In the genomic region with DNA sequence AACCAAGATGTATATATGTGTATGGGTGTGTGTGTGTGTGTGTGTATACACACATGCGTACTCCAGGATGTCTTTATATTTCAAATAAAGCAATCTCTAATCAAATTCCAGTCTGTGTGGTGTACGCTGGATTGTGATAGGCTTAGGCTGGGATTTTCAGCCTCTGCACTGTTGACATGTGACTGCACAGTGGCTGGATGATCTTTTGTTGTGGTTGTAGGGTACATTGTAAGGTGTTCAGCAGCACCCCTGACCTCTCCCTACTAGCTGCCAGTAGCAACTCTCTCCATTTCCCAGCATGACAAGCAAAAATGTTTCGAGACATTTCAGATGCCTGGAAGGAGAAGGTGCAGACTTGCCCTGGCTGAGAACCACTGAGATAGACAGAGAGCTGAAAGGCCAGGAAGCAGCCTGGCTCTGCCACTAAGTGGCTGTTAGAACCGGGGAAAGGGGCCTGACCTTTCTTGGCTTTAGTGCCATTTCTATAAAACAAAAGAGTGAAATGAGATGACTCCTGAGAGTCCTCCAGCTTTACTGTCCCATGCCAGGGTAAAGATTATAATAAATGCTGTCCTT, we compare ENCODE assay signal across 15 cellular contexts. TPM values are rescaled to one million over a fixed set of nuclear protein-coding genes. Genes with fewer than 3 reads are reported as not detected.
A peak's percentile ranks its signal among the peaks of the same experiment; 100 is the strongest.
DNase-seq lines count a peak whose midpoint lies in the region; ATAC-seq and TF ChIP-seq lines count a peak whose summit lies in the region.
"Had no signal": no experiment of that assay in that cellular context is flagged by ENCODE, and none has a peak within 500 bp of the region (broad histone marks: within the 10 kb centered on the region; RNA-seq: fewer than 3 reads in every experiment).

No MANE protein-coding gene starts in this region.

- POLR2A ChIA-PET in activated CD8-positive, alpha-beta T cell treated with anti-CD3 and anti-CD28 coated beads for 36 hours (lab: Charles Lee) = interaction anchor here (1.1 kb wide), 1 partner anchor 11 kb away, joined by 3 read pairs; a partner anchor contains a TSS

- peaks cover 8% of the 10 kb centered on the region for H3K79me2 ChIP-seq in mammary epithelial cell (ENCODE audit: insufficient read depth, low read length)
- H3K79me2 ChIP-seq: parathyroid adenoma had no signal

- H3K4me1 ChIP-seq in lower lobe of right lung (peaks cover 21% of the 10 kb centered on the region), stomach smooth muscle (ENCODE audit: control insufficient read depth, insufficient read depth, low read length) (peaks cover 9% of the 10 kb centered on the region), mammary epithelial cell (ENCODE audit: insufficient read depth, low read length) (peaks cover 7% of the 10 kb centered on the region)
- H3K4me1 ChIP-seq: parathyroid adenoma had no signal

- DNase-seq in Right ventricle myocardium superior = no peak
- no peak for DNase-seq in Right ventricle myocardium inferior (ENCODE audit: missing footprints)
- peak; percentile 11 for DNase-seq in activated CD8-positive, alpha-beta T cell treated with anti-CD3 and anti-CD28 coated beads for 36 hours
- DNase-seq in lower lobe of right lung = no peak
- no peak for DNase-seq in mammary epithelial cell
- no peak for DNase-seq in stimulated activated CD4-positive, alpha-beta T cell treated with anti-CD3 and anti-CD28 coated beads, Interleukin-1b, Interleukin-23, amount 100 ng/mL, for 48 hours
- DNase-seq: activated CD4-positive, alpha-beta T cell treated with anti-CD3 and anti-CD28 coated beads for 4 hours; activated gamma-delta T cell; NCI-H2107; stimulated activated CD8-positive, alpha-beta memory T cell treated with anti-CD3 and anti-CD28 coated beads, Interleukin-4, amount 100 ng/mL, for 48 hours had no signal

- in situ Hi-C loops in mammary epithelial cell (cut with MboI; ENCODE audit: low sequenced_read_pairs in 2 of 2) = no loop called here

- WGBS in mammary epithelial cell (ENCODE audit: low coverage, missing lambda C conversion rate) = 100% methylated on average over 4 of the region's 4 CpGs

- H3K4me3 ChIP-seq in lower lobe of right lung (no peak overlapping the region), stomach smooth muscle (ENCODE audit: low read length in 2 of 2) (no peak overlapping the region), mammary epithelial cell (replicated peaks in 1 of 3; ENCODE audit: insufficient read depth in 1 of 3, low read depth in 2 of 3, low read length in 3 of 3) (no peak overlapping the region)
- H3K4me3 ChIP-seq: vagina had no signal

- no peak for TF ChIP-seq CTCF in activated CD8-positive, alpha-beta T cell treated with anti-CD3 and anti-CD28 coated beads for 36 hours (IDR thresholded peaks at IDR 0.05)
- TF ChIP-seq CTCF in lower lobe of right lung (IDR thresholded peaks at IDR 0.05) = no peak
- no peak for TF ChIP-seq CTCF in mammary epithelial cell (conservative IDR thresholded peaks at IDR 0.05 in 1 of 2, IDR thresholded peaks at IDR 0.05 in 1 of 2; ENCODE audit: extremely low read depth in 1 of 2, insufficient read depth in 1 of 2, low read depth in 1 of 2, low read length in 2 of 2)

- no peak overlapping the region for H2AFZ ChIP-seq in mammary epithelial cell (ENCODE audit: low read depth, low read length)
- H2AFZ ChIP-seq: parathyroid adenoma had no signal

- H3K27me3 ChIP-seq in lower lobe of right lung (ENCODE audit: low read depth) (no peaks in the 10 kb centered on the region), stomach smooth muscle (ENCODE audit: control insufficient read depth in 1 of 2, insufficient read depth in 2 of 2, low read length in 2 of 2) (no peaks in the 10 kb centered on the region), mammary epithelial cell (ENCODE audit: insufficient read depth, low read length) (no peaks in the 10 kb centered on the region)
- H3K27me3 ChIP-seq: vagina had no signal

- BruUV-seq in mammary epithelial cell (replicated peaks; lab: Mats Ljungman, UMichigan) = no TSS peak

- H3K9me3 ChIP-seq in lower lobe of right lung = no peaks in the 10 kb centered on the region
- H3K9me3 ChIP-seq in stomach smooth muscle (ENCODE audit: control insufficient read depth in 2 of 2, low read length in 2 of 2) = no peaks in the 10 kb centered on the region
- H3K9me3 ChIP-seq in mammary epithelial cell (replicated peaks; ENCODE audit: insufficient read depth, low read length) = no peaks in the 10 kb centered on the region
- H3K9me3 ChIP-seq: vagina had no signal

- peak overlapping the region; percentile 38 for H3K27ac ChIP-seq in lower lobe of right lung
- peak overlapping the region; percentile 58 for H3K27ac ChIP-seq in stomach smooth muscle (ENCODE audit: low read length)
- no peak overlapping the region for H3K27ac ChIP-seq in mammary epithelial cell (ENCODE audit: insufficient read depth, low read depth, low read length)
- H3K27ac ChIP-seq: parathyroid adenoma, vagina had no signal

- H3K36me3 ChIP-seq in lower lobe of right lung (peaks cover 75% of the 10 kb centered on the region), stomach smooth muscle (ENCODE audit: control insufficient read depth in 2 of 2, insufficient read depth in 2 of 2, low read length in 2 of 2) (peaks cover 47 to 54% of the 10 kb centered on the region in 2 donors), mammary epithelial cell (ENCODE audit: insufficient read depth, low read length) (peaks cover 15% of the 10 kb centered on the region)

- intact Hi-C loops in Right ventricle myocardium superior (cut with DNase I) = no loop called here
- intact Hi-C loops in Right ventricle myocardium inferior (cut with DNase I) = no loop called here
- intact Hi-C loops in activated CD8-positive, alpha-beta T cell treated with anti-CD3 and anti-CD28 coated beads for 36 hours (cut with micrococcal nuclease) = no loop called here
- intact Hi-C loops in lower lobe of right lung (cut with DNase I) = no loop called here
- intact Hi-C loops in mammary epithelial cell (cut with micrococcal nuclease) = no loop called here

- H3K4me1 Mint-ChIP-seq in activated CD8-positive, alpha-beta T cell treated with anti-CD3 and anti-CD28 coated beads for 36 hours (ENCODE audit: low read depth) = peaks cover 29% of the 10 kb centered on the region

- H3K4me2 ChIP-seq in mammary epithelial cell (ENCODE audit: insufficient read depth, low read depth, low read length) = no peak overlapping the region

- no peaks in the 10 kb centered on the region for H3K27me3 Mint-ChIP-seq in activated CD8-positive, alpha-beta T cell treated with anti-CD3 and anti-CD28 coated beads for 36 hours

- H3K9ac ChIP-seq in stomach smooth muscle (ENCODE audit: low read length in 2 of 2) (no peak overlapping the region), mammary epithelial cell (ENCODE audit: insufficient read depth, low read length) (no peak overlapping the region)
- H3K9ac ChIP-seq: parathyroid adenoma had no signal

- H4K20me1 ChIP-seq in mammary epithelial cell (ENCODE audit: insufficient read depth, low read length) = no peaks in the 10 kb centered on the region

- dilution Hi-C loops in mammary epithelial cell (cut with HindIII; ENCODE audit: low sequenced_read_pairs) = no loop called here

- ATAC-seq in Right ventricle myocardium superior (ENCODE audit: poor library complexity) = peak; percentile 27
- ATAC-seq in Right ventricle myocardium inferior = no peak
- peak; percentile 60 for ATAC-seq in activated CD8-positive, alpha-beta T cell treated with anti-CD3 and anti-CD28 coated beads for 36 hours
- no peak for ATAC-seq in lower lobe of right lung
- ATAC-seq in GM19328 (IDR thresholded peaks at IDR 0.05; ENCODE audit: unreplicated experiment) = no peak
- ATAC-seq: left lobe of liver had no signal

- no peak overlapping the region for H3K4me3 Mint-ChIP-seq in activated CD8-positive, alpha-beta T cell treated with anti-CD3 and anti-CD28 coated beads for 36 hours

- no peaks in the 10 kb centered on the region for H3K9me3 Mint-ChIP-seq in activated CD8-positive, alpha-beta T cell treated with anti-CD3 and anti-CD28 coated beads for 36 hours

- peak overlapping the region; percentile 36 for H3K27ac Mint-ChIP-seq in activated CD8-positive, alpha-beta T cell treated with anti-CD3 and anti-CD28 coated beads for 36 hours

- CTCF ChIA-PET in activated CD8-positive, alpha-beta T cell treated with anti-CD3 and anti-CD28 coated beads for 36 hours (lab: Charles Lee) = interaction anchor here (1.7 kb wide), 1 partner anchor 18 kb away, joined by 4 read pairs; no protein-coding TSS in a partner anchor
- CTCF ChIA-PET in mammary epithelial cell (lab: Charles Lee; ENCODE audit: low non-redundant PET) = no interaction called here

- H3K36me3 Mint-ChIP-seq in activated CD8-positive, alpha-beta T cell treated with anti-CD3 and anti-CD28 coated beads for 36 hours (ENCODE audit: low read depth) = peaks cover 47% of the 10 kb centered on the region

RNA-seq across cellular contexts. Expression of a gene that starts 10.4 kb away (rescaled TPM):
- total RNA-seq in Right ventricle myocardium superior = 15.6 TPM
- total RNA-seq in Right ventricle myocardium inferior = 13.1 TPM
- total RNA-seq in activated CD8-positive, alpha-beta T cell treated with anti-CD3 and anti-CD28 coated beads for 36 hours = 10 to 100 TPM; 63.0 to 67.6 TPM
- total RNA-seq in lower lobe of right lung = 28.7 TPM
- 10 to 100 TPM; 18.5 to 33.0 TPM for total RNA-seq in mammary epithelial cell
- 21.7 TPM for polyA plus RNA-seq in mammary epithelial cell
- polyA minus RNA-seq in mammary epithelial cell = 59.4 TPM

RNA-seq across cellular contexts. Expression of a gene that starts 54.0 kb away (rescaled TPM):
- total RNA-seq in Right ventricle myocardium superior (125 TPM), Right ventricle myocardium inferior (131 TPM), lower lobe of right lung (56.5 TPM), mammary epithelial cell (10 to 100 TPM; 58.5 to 63.0 TPM)
- 10 to 100 TPM; 79.4 to 91.4 TPM for total RNA-seq in activated CD8-positive, alpha-beta T cell treated with anti-CD3 and anti-CD28 coated beads for 36 hours
- polyA plus RNA-seq in mammary epithelial cell = 40.0 TPM
- 83.3 TPM for polyA minus RNA-seq in mammary epithelial cell

Comparison
In these comparisons a context has a peak if more than half of its experiments do, and no peak if none do; other contexts are left out.
1. ATAC-seq: peak in Right ventricle myocardium superior (single experiment) and activated CD8-positive, alpha-beta T cell treated with anti-CD3 and anti-CD28 coated beads for 36 hours (single experiment); none in Right ventricle myocardium inferior (single experiment), lower lobe of right lung (0 of 2) and GM19328 (single experiment).